In genomic region chr5:153767221-153768218, GRCh38 we compare ENCODE assay signal across 22 cellular contexts.
"Had no signal": no experiment of that assay in that cellular context is flagged by ENCODE, and none has a peak within 500 bp of the region (broad histone marks: within the 10 kb centered on the region; RNA-seq: fewer than 3 reads in every experiment).

No MANE protein-coding gene starts in this region.

- H3K4me1 ChIP-seq: right lobe of liver, tibial artery had no signal

- ATAC-seq: activated naive CD4-positive, alpha-beta T cell treated with anti-CD3 and anti-CD28 coated beads, Interleukin-2, amount 50 U/mL, for 72 hours; activated T-helper 17 cell treated with anti-CD3 and anti-CD28 coated beads, Interleukin-2, amount 50 U/mL, for 72 hours; effector memory CD8-positive, alpha-beta T cell; esophagus mucosa; left lobe of liver; naive thymus-derived CD4-positive, alpha-beta T cell; right lobe of liver; stimulated activated naive CD8-positive, alpha-beta T cell treated with anti-CD3 and anti-CD28 coated beads, Interleukin-15, amount 100 ng/mL, for 72 hours; WTC11 had no signal

- DNase-seq: activated CD8-positive, alpha-beta memory T cell treated with anti-CD3 and anti-CD28 coated beads, Interleukin-2, amount 50 U/mL, for 4 hours; activated T-cell treated with anti-CD3 and anti-CD28 coated beads, Interleukin-2, amount 50 U/mL, for 24 hours; aorta; effector memory CD8-positive, alpha-beta T cell; glutamatergic neuron; immature natural killer cell; naive thymus-derived CD4-positive, alpha-beta T cell; ovary; right lobe of liver; stimulated activated CD4-positive, alpha-beta T cell treated with anti-CD3 and anti-CD28 coated beads, Interleukin-1b, Interleukin-23, amount 100 ng/mL, for 48 hours; stimulated activated naive CD8-positive, alpha-beta T cell treated with anti-CD3 and anti-CD28 coated beads, Interleukin-15, amount 100 ng/mL, for 72 hours; T1000; tibial artery had no signal

- H3K4me3 ChIP-seq: dorsolateral prefrontal cortex, hepatocyte, lung, ovary, right lobe of liver, skin epidermis, tibial artery had no signal

- H3K27ac ChIP-seq: dorsolateral prefrontal cortex, hepatocyte, ovary, right lobe of liver, skin epidermis, tibial artery had no signal

- H3K36me3 ChIP-seq: ovary, right lobe of liver, tibial artery had no signal

- H3K9me3 ChIP-seq: ovary, right lobe of liver, tibial artery had no signal
